9 cellular contexts compared by ENCODE assay signal in the genomic region with DNA sequence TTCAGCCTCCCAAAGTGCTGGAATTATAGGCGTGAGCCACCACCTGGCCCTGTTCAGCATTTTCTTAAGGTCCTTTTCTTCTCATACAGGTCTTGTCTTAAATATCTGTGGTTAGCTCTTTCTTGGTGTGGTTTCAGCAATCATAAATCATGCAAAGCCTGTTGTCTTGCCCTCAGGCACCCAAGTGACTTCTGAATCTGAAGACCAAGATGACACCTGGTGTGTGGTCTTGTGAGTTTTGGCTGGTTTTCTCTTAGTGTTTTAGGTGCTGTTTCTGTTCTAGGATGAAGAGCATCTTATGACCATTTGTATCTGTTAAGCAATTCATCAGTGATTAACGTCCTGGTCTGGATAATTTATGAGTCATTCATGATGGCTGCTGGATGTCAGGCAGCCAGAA.
DNase-seq lines count a peak whose midpoint lies in the region; ATAC-seq, FAIRE-seq and TF ChIP-seq lines count a peak whose summit lies in the region.
"Had no signal": no experiment of that assay in that cellular context is flagged by ENCODE, and none has a peak within 500 bp of the region (broad histone marks: within the 10 kb centered on the region; RNA-seq: fewer than 3 reads in every experiment).

No MANE protein-coding gene starts in this region.

- no peak for TF ChIP-seq CTCF in tibial artery (IDR thresholded peaks at IDR 0.05)

- no peaks in the 10 kb centered on the region for H3K4me1 ChIP-seq in tibial artery

- peak; percentile 88 for ATAC-seq in HG02763 (IDR thresholded peaks at IDR 0.05; ENCODE audit: unreplicated experiment)

- FAIRE-seq in GM19239 (lab: Jason Lieb, UNC): peak; percentile 44

- intact Hi-C loops in tibial artery (cut with DNase I; ENCODE audit: low total_unique reads): no loop called here

- no peak overlapping the region for H3K27ac ChIP-seq in tibial artery

- peaks cover 0 to 5% of the 10 kb centered on the region in 2 donors for H3K27me3 ChIP-seq in tibial artery

- H3K36me3 ChIP-seq in tibial artery: peaks cover 2 to 5% (median 2%) of the 10 kb centered on the region in 3 donors

- DNase-seq in GM19239 (ENCODE audit: insufficient read length, low spot score): no peak
- peak; percentile 31 for DNase-seq in NCI-H69 (lab: John Stamatoyannopoulos, UW)
- peak; percentile 55 for DNase-seq in iris pigment epithelial cell (ENCODE audit: low read depth)
- no peak for DNase-seq in tibial artery
- DNase-seq in NK-92 (lab: John Stamatoyannopoulos, UW; ENCODE audit: unreplicated experiment): no peak
- DNase-seq in dedifferentiated amniotic fluid mesenchymal stem cell (ENCODE audit: extremely low spot score): no peak
- DNase-seq: activated B cell treated with CpG ODN at 0.5 μM for 24 hours, NCI-H146 had no signal

- H3K4me3 ChIP-seq in tibial artery: no peak overlapping the region

- H3K9me3 ChIP-seq in tibial artery: no peaks in the 10 kb centered on the region

Comparison
In these comparisons a context has a peak if more than half of its experiments do, and no peak if none do; other contexts are left out.
1. DNase-seq: peak in NCI-H69 (single experiment) and iris pigment epithelial cell (single experiment); none in GM19239 (single experiment), tibial artery (0 of 2), NK-92 (single experiment) and dedifferentiated amniotic fluid mesenchymal stem cell (single experiment).